In the genomic region with DNA sequence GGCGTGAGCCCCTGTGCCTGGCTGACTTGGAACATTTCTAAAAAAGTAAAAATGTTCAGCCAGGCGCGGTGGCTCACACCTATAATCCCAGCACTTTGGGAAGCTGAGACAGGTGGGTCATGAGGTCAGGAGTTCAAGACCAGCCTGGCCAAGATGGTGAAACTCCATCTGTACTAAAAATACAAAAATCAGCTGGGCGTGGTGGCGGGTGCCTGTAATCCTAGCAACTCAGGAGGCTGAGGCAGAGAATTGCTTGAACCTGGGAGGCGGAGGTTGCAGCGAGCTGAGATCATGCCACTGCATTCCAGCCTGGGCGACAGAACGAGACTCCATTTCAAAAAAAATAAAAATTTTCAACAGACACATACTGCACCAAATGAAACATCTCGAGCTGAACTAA, we compare ENCODE assay signal across 8 cellular contexts. TPM values are rescaled to one million over a fixed set of nuclear protein-coding genes. Genes with fewer than 3 reads are reported as not detected.
DNase-seq lines count a peak whose midpoint lies in the region; ATAC-seq, FAIRE-seq and TF ChIP-seq lines count a peak whose summit lies in the region.
"Not testable (repeated sequence)": the region's sequence is repeated elsewhere in the genome, so short reads cannot be mapped to it uniquely, and the experiment has no call there.

No MANE protein-coding gene starts in this region.

- not testable (repeated sequence) for H2BK120ac ChIP-seq in H1 (replicated peaks; ENCODE audit: low read depth, low read length)

- H4K91ac ChIP-seq in H1 (replicated peaks; ENCODE audit: insufficient read length, low read length), result not testable (repeated sequence)

- H3K9me3 Mint-ChIP-seq in activated CD4-positive, alpha-beta memory T cell treated with anti-CD3 and anti-CD28 coated beads for 36 hours, result not testable (repeated sequence)

- H3K27ac ChIP-seq in A549 (peak overlapping the region; percentile 70 to 84; a peak in 5 of 6 replicates), HUES48 (ENCODE audit: low read depth, low read length) (peak overlapping the region; percentile 22), ascending aorta (peak overlapping the region; percentile 55 to 77), keratinocyte (ENCODE audit: control insufficient read depth, insufficient read depth, low read length) (peak overlapping the region; percentile 57), neutrophil (peak overlapping the region; percentile 90), stomach (peak overlapping the region; percentile 35 to 79 (median 66))
- H3K27ac ChIP-seq in H1 (ENCODE audit: low read depth, low read length), result not testable (repeated sequence)

- H3K9me3 ChIP-seq in A549; HUES48 (ENCODE audit: control insufficient read depth, insufficient read depth, low read length); ascending aorta; H1 (ENCODE audit: insufficient read depth in 2 of 2, low read depth in 1 of 2, low read length in 1 of 2); keratinocyte (ENCODE audit: control insufficient read depth, low read depth, low read length); neutrophil; stomach: not testable (repeated sequence)

- H3K27me3 ChIP-seq in HUES48 (ENCODE audit: control insufficient read depth, insufficient read depth, low read length); ascending aorta; H1 (replicated peaks in 1 of 4; ENCODE audit: control insufficient read depth in 3 of 4, extremely low read depth in 1 of 4, insufficient read depth in 3 of 4, low read length in 3 of 4); keratinocyte (ENCODE audit: control insufficient read depth, extremely low read depth, insufficient read depth, low read length); neutrophil; stomach: not testable (repeated sequence)

- not testable (repeated sequence) for TF ChIP-seq CTCF in A549 (IDR thresholded peaks at IDR 0.05); ascending aorta (IDR thresholded peaks at IDR 0.05); H1 (IDR thresholded peaks at IDR 0.05; ENCODE audit: control extremely low read depth in 1 of 3, insufficient read depth in 1 of 3, low read depth in 1 of 3, low read length in 3 of 3); keratinocyte (optimal IDR thresholded peaks at IDR 0.05 in 1 of 3, IDR thresholded peaks at IDR 0.05 in 1 of 3, conservative IDR thresholded peaks at IDR 0.05 in 1 of 3; ENCODE audit: extremely low read depth in 1 of 3, insufficient read depth in 2 of 3, low read length in 3 of 3); neutrophil (IDR thresholded peaks at IDR 0.05); stomach (IDR thresholded peaks at IDR 0.05)

- not testable (repeated sequence) for DNase-seq in A549 (ENCODE audit: low read depth in 1 of 2, low spot score in 1 of 2); activated CD4-positive, alpha-beta memory T cell treated with anti-CD3 and anti-CD28 coated beads for 36 hours; ascending aorta (ENCODE audit: low spot score in 2 of 2); H1 (ENCODE audit: low read depth in 1 of 2, low spot score in 2 of 2); keratinocyte (ENCODE audit: low read depth, low spot score); stomach

- not testable (repeated sequence) for H3K36me3 ChIP-seq in HUES48 (ENCODE audit: control insufficient read depth, insufficient read depth, low read length); ascending aorta; H1 (ENCODE audit: control insufficient read depth in 2 of 4, insufficient read depth in 4 of 4, low read length in 3 of 4); keratinocyte (ENCODE audit: control insufficient read depth in 2 of 2, extremely low read depth in 1 of 2, insufficient read depth in 2 of 2, low read length in 2 of 2); neutrophil; stomach

- not testable (repeated sequence) for H3K79me1 ChIP-seq in H1 (ENCODE audit: low read depth, low read length)

- H3K4me3 Mint-ChIP-seq in activated CD4-positive, alpha-beta memory T cell treated with anti-CD3 and anti-CD28 coated beads for 36 hours, result peak overlapping the region; percentile 62

- dilution Hi-C loops in keratinocyte (cut with MboI; ENCODE audit: extremely low pct_ligation_motif_present, low sequenced_read_pairs), result not testable (repeated sequence)

- H2AK5ac ChIP-seq in H1 (ENCODE audit: low read depth, low read length), result not testable (repeated sequence)

- H4K20me1 ChIP-seq in H1 (replicated peaks in 1 of 2; ENCODE audit: control insufficient read depth in 1 of 2, insufficient read depth in 2 of 2, low read length in 2 of 2); keratinocyte (ENCODE audit: control insufficient read depth, extremely low read depth, insufficient read depth, low read length): not testable (repeated sequence)

- H3K4me1 Mint-ChIP-seq in activated CD4-positive, alpha-beta memory T cell treated with anti-CD3 and anti-CD28 coated beads for 36 hours (ENCODE audit: low read depth), result peaks cover 91% of the 10 kb centered on the region

- not testable (repeated sequence) for H3K27me3 Mint-ChIP-seq in activated CD4-positive, alpha-beta memory T cell treated with anti-CD3 and anti-CD28 coated beads for 36 hours

- H2BK20ac ChIP-seq in H1 (ENCODE audit: low read length), result not testable (repeated sequence)

- not testable (repeated sequence) for H4K5ac ChIP-seq in H1 (ENCODE audit: insufficient read length, low read depth, low read length)

- not testable (repeated sequence) for H3K23ac ChIP-seq in H1 (ENCODE audit: insufficient read length)

- FAIRE-seq in A549 (lab: Jason Lieb, UNC); H1 (lab: Jason Lieb, UNC); keratinocyte (lab: Jason Lieb, UNC): not testable (repeated sequence)

- TF ChIP-seq POLR2A in A549 (IDR thresholded peaks at IDR 0.05; ENCODE audit: low read length); H1 (IDR thresholded peaks at IDR 0.05; ENCODE audit: control extremely low read depth in 1 of 2, low read depth in 2 of 2, low read length in 2 of 2); stomach (IDR thresholded peaks at IDR 0.05): not testable (repeated sequence)

- not testable (repeated sequence) for H3K23me2 ChIP-seq in H1 (ENCODE audit: low read depth, low read length)

- WGBS in A549 (ENCODE audit: missing lambda C conversion rate), result 94% methylated on average over 10 of the region's 10 CpGs
- WGBS in H1 (ENCODE audit: extremely low coverage in 1 of 2, insufficient coverage in 1 of 2, insufficient read length in 1 of 2, insufficient replicate concordance in 2 of 2, low coverage in 1 of 2, low lambda C conversion rate in 2 of 2, missing lambda C conversion rate in 1 of 2), 2 experiments, result 97% methylated on average over 10 of the region's 10 CpGs; no CpG with 5 or more reads in 1 of the 2 experiments
- WGBS in stomach, 5 donors, result 86 to 92% (median 89%) methylated on average over 10 of the region's 10 CpGs

- H2BK15ac ChIP-seq in H1 (ENCODE audit: low read length), result not testable (repeated sequence)

- not testable (repeated sequence) for H3K56ac ChIP-seq in H1 (replicated peaks; ENCODE audit: insufficient read length, low read depth, low read length)

- not testable (repeated sequence) for TF ChIP-seq RAD21 in A549 (conservative IDR thresholded peaks at IDR 0.05 in 1 of 2, IDR thresholded peaks at IDR 0.05 in 1 of 2); H1 (IDR thresholded peaks at IDR 0.05 in 1 of 2, conservative IDR thresholded peaks at IDR 0.05 in 1 of 2; ENCODE audit: low read depth in 2 of 2, low read length in 2 of 2)

- CTCF ChIA-PET in A549 (lab: Yijun Ruan, JAX) (interaction anchor here (1.0 to 7.3 kb wide), 4 partner anchors 13 to 70 kb away, joined by 3 to 53 read pairs (median 4); a partner anchor contains a TSS), H1 (lab: Charles Lee; ENCODE audit: partially characterized antibody) (interaction anchor here (1.0 to 1.8 kb wide), 5 partner anchors 18 to 117 kb away, joined by 3 to 5 read pairs (median 3); no protein-coding TSS in a partner anchor)
- CTCF ChIA-PET in activated CD4-positive, alpha-beta memory T cell treated with anti-CD3 and anti-CD28 coated beads for 36 hours (lab: Charles Lee), result interaction anchor here (0.8 to 2.4 kb wide), 8 partner anchors 11 to 79 kb away, joined by 3 to 15 read pairs (median 8); no protein-coding TSS in a partner anchor

- not testable (repeated sequence) for H4K8ac ChIP-seq in H1 (ENCODE audit: extremely low read depth, insufficient read depth, low read length)

- not testable (repeated sequence) for H3K14ac ChIP-seq in H1 (ENCODE audit: insufficient read length)

- POLR2A ChIA-PET in A549 (lab: Yijun Ruan, JAX), result not testable (repeated sequence)
- POLR2A ChIA-PET in activated CD4-positive, alpha-beta memory T cell treated with anti-CD3 and anti-CD28 coated beads for 36 hours (lab: Charles Lee), result interaction anchor here (1.0 to 4.4 kb wide), 8 partner anchors 10 to 41 kb away, joined by 3 to 30 read pairs (median 14); no protein-coding TSS in a partner anchor
- POLR2A ChIA-PET in H1 (lab: Charles Lee; ENCODE audit: partially characterized antibody), result interaction anchor here (1.3 to 1.5 kb wide), 2 partner anchors 13 to 15 kb away, joined by 4 to 5 read pairs; no protein-coding TSS in a partner anchor

- not testable (repeated sequence) for H3K9me1 ChIP-seq in keratinocyte (ENCODE audit: control insufficient read depth, extremely low read depth, insufficient read depth, low read length)

- intact Hi-C loops in activated CD4-positive, alpha-beta memory T cell treated with anti-CD3 and anti-CD28 coated beads for 36 hours (cut with micrococcal nuclease); ascending aorta (cut with DNase I); stomach (cut with DNase I; ENCODE audit: low total_unique reads): not testable (repeated sequence)

- H3K79me2 ChIP-seq in H1 (ENCODE audit: control insufficient read depth in 1 of 2, insufficient read depth in 2 of 2, low read length in 2 of 2) (peaks cover 0 to 70% of the 10 kb centered on the region in 2 experiments; a peak in 2 of 4 replicates), keratinocyte (ENCODE audit: control insufficient read depth, insufficient read depth, low read length) (peaks cover 38% of the 10 kb centered on the region)

- TF ChIP-seq EP300 in A549 (IDR thresholded peaks at IDR 0.05); H1 (IDR thresholded peaks at IDR 0.05; ENCODE audit: borderline replicate concordance in 1 of 2, low read depth in 2 of 2, low read length in 2 of 2); stomach (IDR thresholded peaks at IDR 0.05): not testable (repeated sequence)

- H3K27ac Mint-ChIP-seq in activated CD4-positive, alpha-beta memory T cell treated with anti-CD3 and anti-CD28 coated beads for 36 hours, result peak overlapping the region; percentile 96

- H3K4me3 ChIP-seq in A549; HUES48 (ENCODE audit: low read depth, low read length); H1 (ENCODE audit: extremely low read depth in 1 of 4, insufficient read depth in 2 of 4, low read depth in 3 of 4, low read length in 4 of 4); keratinocyte (ENCODE audit: control insufficient read depth in 2 of 3, extremely low read depth in 1 of 3, insufficient read depth in 2 of 3, low read depth in 1 of 3, low read length in 3 of 3); neutrophil (ENCODE audit: low read depth in 1 of 2, low read length in 1 of 2); stomach: not testable (repeated sequence)
- peak overlapping the region in 1 of 2 donors; percentile 4 for H3K4me3 ChIP-seq in ascending aorta

- peaks cover 10% of the 10 kb centered on the region for H3K36me3 Mint-ChIP-seq in activated CD4-positive, alpha-beta memory T cell treated with anti-CD3 and anti-CD28 coated beads for 36 hours

- H3K4ac ChIP-seq in H1 (replicated peaks; ENCODE audit: insufficient read length, low read depth, low read length), result not testable (repeated sequence)

- H3K18ac ChIP-seq in H1 (ENCODE audit: extremely low read depth, low read length), result peak overlapping the region; percentile 9; the same call in 1 of the 2 replicates

- H2BK5ac ChIP-seq in H1 (ENCODE audit: low read depth, low read length), result not testable (repeated sequence)

- H2AFZ ChIP-seq in H1 (ENCODE audit: low read length); keratinocyte (ENCODE audit: control insufficient read depth, low read length): not testable (repeated sequence)

- H3K4me2 ChIP-seq in A549; H1 (ENCODE audit: insufficient read depth in 1 of 2, low read depth in 2 of 2, low read length in 2 of 2): not testable (repeated sequence)
- peak overlapping the region; percentile 60 for H3K4me2 ChIP-seq in keratinocyte (ENCODE audit: control insufficient read depth, extremely low read depth, insufficient read depth, low read depth, low read length)

- H3K4me1 ChIP-seq in A549, result peaks cover 74% of the 10 kb centered on the region
- H3K4me1 ChIP-seq in HUES48 (ENCODE audit: control insufficient read depth, insufficient read depth, low read length), result peaks cover 61% of the 10 kb centered on the region
- peaks cover 3 to 49% of the 10 kb centered on the region in 2 donors for H3K4me1 ChIP-seq in ascending aorta
- H3K4me1 ChIP-seq in H1 (replicated peaks in 1 of 4; ENCODE audit: control insufficient read depth in 3 of 4, insufficient read depth in 4 of 4, low read length in 3 of 4), result peaks cover 4 to 18% (median 12%) of the 10 kb centered on the region in 4 experiments
- H3K4me1 ChIP-seq in keratinocyte (ENCODE audit: control insufficient read depth, extremely low read depth, insufficient read depth, low read length), result peaks cover 64% of the 10 kb centered on the region
- H3K4me1 ChIP-seq in neutrophil (ENCODE audit: control insufficient read depth in 1 of 2, insufficient read depth in 1 of 2, low read depth in 1 of 2, low read length in 1 of 2), result peaks cover 21 to 32% of the 10 kb centered on the region in 2 experiments
- H3K4me1 ChIP-seq in stomach, result peaks cover 68 to 99% (median 83%) of the 10 kb centered on the region in 4 donors

- not testable (repeated sequence) for H3K9ac ChIP-seq in HUES48 (ENCODE audit: low read depth, low read length); H1 (replicated peaks in 1 of 4; ENCODE audit: extremely low read depth in 1 of 4, low read depth in 3 of 4, low read length in 3 of 4)
- peak overlapping the region; percentile 41 for H3K9ac ChIP-seq in keratinocyte (ENCODE audit: control insufficient read depth, extremely low read depth, insufficient read depth, low read length)

- peak overlapping the region; percentile 39; the same call in 1 of the 2 replicates for H2BK12ac ChIP-seq in H1 (ENCODE audit: low read depth, low read length)

- not testable (repeated sequence) for ATAC-seq in A549

RNA-seq across cellular contexts. Expression of a gene that starts 30.9 kb away (rescaled TPM):
- polyA plus RNA-seq in A549 (2011; rRNA removed) (27.7 and 32.5 TPM in 2 replicates), A549 (2017; fragmentation: RNase III; extraction: RNeasy Plus Mini Kit Qiagen cat#74134 plus additional on column Dnase treatment) (20.6 to 21.7 TPM (median 21.6 TPM) in 3 replicates), H1 (2011; rRNA removed) (29.7 and 38.2 TPM in 2 replicates), keratinocyte (18.5 to 30.1 TPM (median 19.2 TPM) in 3 replicates), stomach (10 to 100 TPM in 2 of 3 donors, 1 to 10 TPM in 1; 8.4 to 19.1 (median 12.5) TPM)
- polyA plus RNA-seq in A549 (2012; cell fraction: cytosol; rRNA removed), result 21.8 and 26.8 TPM in 2 replicates
- polyA plus RNA-seq in A549 (2012; cell fraction: nucleus; rRNA removed), result 38.6 and 40.1 TPM in 2 replicates
- 31.3 and 33.3 TPM in 2 replicates for polyA minus RNA-seq in A549 (2011; rRNA and poly(A)+ RNA removed)
- total RNA-seq in activated CD4-positive, alpha-beta memory T cell treated with anti-CD3 and anti-CD28 coated beads for 36 hours, result 10 to 100 TPM; 91.9 to 92.3 TPM
- total RNA-seq in ascending aorta (95.5 TPM), stomach (10 to 100 TPM; 33.2 to 84.6 (median 57.1) TPM)
- total RNA-seq in H1 (2021; fragmentation: NEBNext Ultra II Directional; extraction: Animal tissue kit (Norgen Biotek cat#: 25700)), result 73.8 and 78.9 TPM in 2 replicates
- 28.4 TPM for polyA plus RNA-seq in H1 (2011; cell fraction: cytosol; rRNA removed)
- 54.3 TPM for polyA plus RNA-seq in H1 (2011; cell fraction: nucleus; rRNA removed)
- polyA plus RNA-seq in H1 (2012, experiment 1 of 2), result 39.8 to 47.1 TPM (median 45.5 TPM) in 4 replicates
- 36.6 TPM for polyA plus RNA-seq in H1 (2012, experiment 2 of 2)
- polyA plus RNA-seq in H1 (2013, experiment 1 of 2), result 43.6 TPM
- 46.5 TPM for polyA plus RNA-seq in H1 (2013, experiment 2 of 2)
- polyA minus RNA-seq in H1 (2011; rRNA and poly(A)+ RNA removed), result 30.4 and 36.4 TPM in 2 replicates
- polyA minus RNA-seq in H1 (2011; cell fraction: cytosol; rRNA and poly(A)+ RNA removed), result 22.6 TPM
- 22.7 TPM for polyA minus RNA-seq in H1 (2011; cell fraction: nucleus; rRNA and poly(A)+ RNA removed)
- polyA plus RNA-seq in keratinocyte (2011; ENCODE audit: low read depth), result 12.1 TPM
- polyA plus RNA-seq in keratinocyte (2011; cell fraction: cytosol; rRNA removed), result 19.0 and 25.8 TPM in 2 replicates
- polyA plus RNA-seq in keratinocyte (2011; cell fraction: nucleus; rRNA removed), result 29.1 and 30.6 TPM in 2 replicates
- 13.3 and 28.0 TPM in 2 replicates for polyA plus RNA-seq in keratinocyte (2012; ENCODE audit: low replicate concordance)
- polyA minus RNA-seq in keratinocyte, result 22.0 to 50.7 TPM (median 27.9 TPM) in 3 replicates
- polyA minus RNA-seq in keratinocyte (2011; cell fraction: cytosol; rRNA and poly(A)+ RNA removed), result 21.5 TPM
- 16.7 and 26.4 TPM in 2 replicates for polyA minus RNA-seq in keratinocyte (2011; cell fraction: nucleus; rRNA and poly(A)+ RNA removed)
